Comparison of ENCODE assay signal across 9 cellular contexts in genomic region chr13:94544922-94545321, GRCh38.
"Had no signal": no experiment of that assay in that cellular context is flagged by ENCODE, and none has a peak within 500 bp of the region (broad histone marks: within the 10 kb centered on the region; RNA-seq: fewer than 3 reads in every experiment).

No MANE protein-coding gene starts in this region.

- ATAC-seq: GM23338, HCT116 had no signal

- H3K4me3 ChIP-seq: GM23248, GM23338, HAP-1 had no signal

- H3K9me3 ChIP-seq: HAP-1 had no signal

- H3K36me3 ChIP-seq: HAP-1 had no signal

- DNase-seq: GM23248, GOT3, H7, H9, HCEC 1CT, HFFc6 had no signal

- H3K9ac ChIP-seq: GM23248 had no signal

- H3K4me2 ChIP-seq: GM23338 had no signal

- H3K27ac Mint-ChIP-seq: GM23338, HFFc6 had no signal

- H2AFZ ChIP-seq: GM23248 had no signal

- H3K27ac ChIP-seq: GM23248 had no signal

- H3K4me3 Mint-ChIP-seq: GM23338, HFFc6 had no signal
